ENCODE assay signal across 8 cellular contexts in genomic region chr9:137694962-137695875, GRCh38.
DNase-seq lines count a peak whose midpoint lies in the region; ATAC-seq and TF ChIP-seq lines count a peak whose summit lies in the region.

No MANE protein-coding gene starts in this region.

- peaks cover 10% of the 10 kb centered on the region for H3K36me3 Mint-ChIP-seq in activated CD4-positive, alpha-beta T cell treated with anti-CD3 and anti-CD28 coated beads, Interleukin-2, amount 10 ng/mL, durations not matched to agents 7 days and 5 days (ENCODE audit: low read depth)

- no peak for TF ChIP-seq POLR2A in erythroblast (IDR thresholded peaks at IDR 0.05; ENCODE audit: low read length)

- POLR2A ChIA-PET in activated CD4-positive, alpha-beta T cell treated with anti-CD3 and anti-CD28 coated beads, Interleukin-2, amount 10 ng/mL, durations not matched to agents 7 days and 5 days (lab: Charles Lee), result no interaction called here

- peaks cover 7% of the 10 kb centered on the region for H3K4me1 Mint-ChIP-seq in activated CD4-positive, alpha-beta T cell treated with anti-CD3 and anti-CD28 coated beads, Interleukin-2, amount 10 ng/mL, durations not matched to agents 7 days and 5 days

- no peaks in the 10 kb centered on the region for H3K9me3 ChIP-seq in mucosa of descending colon

- H3K9me3 Mint-ChIP-seq in activated CD4-positive, alpha-beta T cell treated with anti-CD3 and anti-CD28 coated beads, Interleukin-2, amount 10 ng/mL, durations not matched to agents 7 days and 5 days, result no peaks in the 10 kb centered on the region

- no peaks in the 10 kb centered on the region for H3K36me3 ChIP-seq in mucosa of descending colon (ENCODE audit: low read depth)

- no peak overlapping the region for H3K27ac Mint-ChIP-seq in activated CD4-positive, alpha-beta T cell treated with anti-CD3 and anti-CD28 coated beads, Interleukin-2, amount 10 ng/mL, durations not matched to agents 7 days and 5 days

- H3K4me3 ChIP-seq in mucosa of descending colon, result no peak overlapping the region

- ATAC-seq in mucosa of descending colon (peak; percentile 96), HG02973 (IDR thresholded peaks at IDR 0.05; ENCODE audit: unreplicated experiment) (no peak), HG02981 (IDR thresholded peaks at IDR 0.05; ENCODE audit: unreplicated experiment) (no peak)

- no peak overlapping the region for H3K4me3 Mint-ChIP-seq in activated CD4-positive, alpha-beta T cell treated with anti-CD3 and anti-CD28 coated beads, Interleukin-2, amount 10 ng/mL, durations not matched to agents 7 days and 5 days

- peak; percentile 41 for TF ChIP-seq CTCF in mucosa of descending colon (IDR thresholded peaks at IDR 0.05)

- peak; percentile 16 to 29 for DNase-seq in activated CD4-positive, alpha-beta T cell treated with anti-CD3 and anti-CD28 coated beads, Interleukin-2, amount 50 U/mL, for 48 hours
- no peak for DNase-seq in activated CD4-positive, alpha-beta T cell treated with anti-CD3 and anti-CD28 coated beads, Interleukin-2, amount 10 ng/mL, durations not matched to agents 7 days and 5 days
- DNase-seq in erythroblast (lab: John Stamatoyannopoulos, UW), result peak; percentile 57 to 68
- peak in 2 of 3 donors; percentile 69 to 70 for DNase-seq in mucosa of descending colon
- no peak for DNase-seq in NCI-H2107 treated with DMSO at 0.1 percent for 48 hours (lab: John Stamatoyannopoulos, UW; ENCODE audit: unreplicated experiment)

- H3K4me1 ChIP-seq in mucosa of descending colon (ENCODE audit: low read depth), result no peaks in the 10 kb centered on the region

- CTCF ChIA-PET in activated CD4-positive, alpha-beta T cell treated with anti-CD3 and anti-CD28 coated beads, Interleukin-2, amount 10 ng/mL, durations not matched to agents 7 days and 5 days (lab: Charles Lee), result interaction anchor here (0.5 kb wide), 1 partner anchor 103 kb away, joined by 3 read pairs; no protein-coding TSS in a partner anchor

- intact Hi-C loops in mucosa of descending colon (cut with DNase I, micrococcal nuclease), result no loop called here

- no peaks in the 10 kb centered on the region for H3K27me3 Mint-ChIP-seq in activated CD4-positive, alpha-beta T cell treated with anti-CD3 and anti-CD28 coated beads, Interleukin-2, amount 10 ng/mL, durations not matched to agents 7 days and 5 days

TF ChIP-seq in PFSK-1, 5 proteins besides CTCF, POLR2A, EP300 and RAD21:
- TF ChIP-seq FOXP2 (optimal IDR thresholded peaks at IDR 0.05; ENCODE audit: borderline replicate concordance, extremely low read depth, extremely low read length, insufficient read depth), result peak; percentile 49
- no peak for TF ChIP-seq SIN3A (IDR thresholded peaks at IDR 0.05; ENCODE audit: borderline replicate concordance, insufficient read depth, low read length)
- TF ChIP-seq, protein P1, sequence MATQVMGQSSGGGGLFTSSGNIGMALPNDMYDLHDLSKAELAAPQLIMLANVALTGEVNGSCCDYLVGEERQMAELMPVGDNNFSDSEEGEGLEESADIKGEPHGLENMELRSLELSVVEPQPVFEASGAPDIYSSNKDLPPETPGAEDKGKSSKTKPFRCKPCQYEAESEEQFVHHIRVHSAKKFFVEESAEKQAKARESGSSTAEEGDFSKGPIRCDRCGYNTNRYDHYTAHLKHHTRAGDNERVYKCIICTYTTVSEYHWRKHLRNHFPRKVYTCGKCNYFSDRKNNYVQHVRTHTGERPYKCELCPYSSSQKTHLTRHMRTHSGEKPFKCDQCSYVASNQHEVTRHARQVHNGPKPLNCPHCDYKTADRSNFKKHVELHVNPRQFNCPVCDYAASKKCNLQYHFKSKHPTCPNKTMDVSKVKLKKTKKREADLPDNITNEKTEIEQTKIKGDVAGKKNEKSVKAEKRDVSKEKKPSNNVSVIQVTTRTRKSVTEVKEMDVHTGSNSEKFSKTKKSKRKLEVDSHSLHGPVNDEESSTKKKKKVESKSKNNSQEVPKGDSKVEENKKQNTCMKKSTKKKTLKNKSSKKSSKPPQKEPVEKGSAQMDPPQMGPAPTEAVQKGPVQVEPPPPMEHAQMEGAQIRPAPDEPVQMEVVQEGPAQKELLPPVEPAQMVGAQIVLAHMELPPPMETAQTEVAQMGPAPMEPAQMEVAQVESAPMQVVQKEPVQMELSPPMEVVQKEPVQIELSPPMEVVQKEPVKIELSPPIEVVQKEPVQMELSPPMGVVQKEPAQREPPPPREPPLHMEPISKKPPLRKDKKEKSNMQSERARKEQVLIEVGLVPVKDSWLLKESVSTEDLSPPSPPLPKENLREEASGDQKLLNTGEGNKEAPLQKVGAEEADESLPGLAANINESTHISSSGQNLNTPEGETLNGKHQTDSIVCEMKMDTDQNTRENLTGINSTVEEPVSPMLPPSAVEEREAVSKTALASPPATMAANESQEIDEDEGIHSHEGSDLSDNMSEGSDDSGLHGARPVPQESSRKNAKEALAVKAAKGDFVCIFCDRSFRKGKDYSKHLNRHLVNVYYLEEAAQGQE (IDR thresholded peaks at IDR 0.05; ENCODE audit: insufficient read depth in 1 of 2, low read depth in 2 of 2, low read length in 2 of 2), result no peak
- TF ChIP-seq TAF1 (IDR thresholded peaks at IDR 0.05; ENCODE audit: borderline replicate concordance, insufficient read depth, low read length), result no peak
TF ChIP-seq in PFSK-1: peak in this region for 1.

Comparison
In these comparisons a context has a peak if more than half of its experiments do, and no peak if none do; other contexts are left out.
1. DNase-seq: peak in activated CD4-positive, alpha-beta T cell treated with anti-CD3 and anti-CD28 coated beads, Interleukin-2, amount 50 U/mL, for 48 hours (2 of 2), erythroblast (2 of 2) and mucosa of descending colon (2 of 3); none in activated CD4-positive, alpha-beta T cell treated with anti-CD3 and anti-CD28 coated beads, Interleukin-2, amount 10 ng/mL, durations not matched to agents 7 days and 5 days (single experiment) and NCI-H2107 treated with DMSO at 0.1 percent for 48 hours (single experiment).